In genomic region chr12:99495797-99496196, GRCh38 we compare ENCODE assay signal across 19 cellular contexts.
"Had no signal": no experiment of that assay in that cellular context is flagged by ENCODE, and none has a peak within 500 bp of the region (broad histone marks: within the 10 kb centered on the region; RNA-seq: fewer than 3 reads in every experiment).

No MANE protein-coding gene starts in this region.

- H3K27me3 ChIP-seq: heart right ventricle, neutrophil, ovary, upper lobe of right lung had no signal

- H3K4me3 ChIP-seq: heart right ventricle, ovary, psoas muscle, upper lobe of right lung had no signal

- DNase-seq: activated CD4-positive, alpha-beta T cell treated with anti-CD3 and anti-CD28 coated beads for 1 hour; activated naive CD4-positive, alpha-beta T cell; activated naive CD8-positive, alpha-beta T cell treated with anti-CD3 and anti-CD28 coated beads for 36 hours; activated T-cell treated with anti-CD3 and anti-CD28 coated beads, Interleukin-2, amount 50 U/mL, for 1 hour; erythroblast; foreskin fibroblast; heart right ventricle; islet precursor cell; left cardiac atrium; mesenchymal stem cell; ovary; psoas muscle; right cardiac atrium; stimulated activated CD4-positive, alpha-beta T cell treated with anti-CD3 and anti-CD28 coated beads, Interleukin-4, amount 100 ng/mL, for 24 hours; stimulated activated naive CD4-positive, alpha-beta T cell treated with Interleukin-2 at 50 U/mL for 16 hours; upper lobe of right lung had no signal

- H3K4me1 ChIP-seq: heart right ventricle, psoas muscle, upper lobe of right lung had no signal

- H3K27ac ChIP-seq: heart right ventricle, neutrophil, ovary, psoas muscle, upper lobe of right lung had no signal

- H3K36me3 ChIP-seq: heart right ventricle, neutrophil, ovary, upper lobe of right lung had no signal

- FAIRE-seq: astrocyte had no signal

- ATAC-seq: activated T-helper 17 cell treated with anti-CD3 and anti-CD28 coated beads, Interleukin-2, amount 50 U/mL, for 72 hours; heart right ventricle; left cardiac atrium; psoas muscle; right cardiac atrium; upper lobe of right lung had no signal

- H3K9me3 ChIP-seq: neutrophil, ovary, psoas muscle, upper lobe of right lung had no signal
